ENCODE assay signal across 21 cellular contexts in genomic region chr2:189719531-189719930, GRCh38. TPM values are rescaled to one million over a fixed set of nuclear protein-coding genes. Genes with fewer than 3 reads are reported as not detected.
DNase-seq lines count a peak whose midpoint lies in the region; ATAC-seq and TF ChIP-seq lines count a peak whose summit lies in the region.
"Had no signal": no experiment of that assay in that cellular context is flagged by ENCODE, and none has a peak within 500 bp of the region (broad histone marks: within the 10 kb centered on the region; RNA-seq: fewer than 3 reads in every experiment).

No MANE protein-coding gene starts in this region.

- H3K4me3 ChIP-seq in NB4 (ENCODE audit: low read depth, low read length) (no peak overlapping the region), mucosa of descending colon (no peak overlapping the region), mesendoderm (ENCODE audit: low read length) (no peak overlapping the region)

- peak; percentile 64 for DNase-seq in NOMO-1 treated with DMSO at 0.1 percent for 48 hours (lab: John Stamatoyannopoulos, UW; ENCODE audit: unreplicated experiment)
- DNase-seq in NOMO-1 treated with dmso at 0.1 percent for 144 hours (lab: John Stamatoyannopoulos, UW; ENCODE audit: unreplicated experiment): no peak
- peak; percentile 83 for DNase-seq in NB4 (ENCODE audit: low read depth)
- peak; percentile 30 for DNase-seq in amniotic epithelial cell (ENCODE audit: low read depth)
- no peak for DNase-seq in iPS-NIHi7 (ENCODE audit: extremely low spot score)
- no peak for DNase-seq in GM13976 (ENCODE audit: low spot score)
- no peak for DNase-seq in mucosa of descending colon
- no peak for DNase-seq in mesendoderm
- DNase-seq: C1 segment of cervical spinal cord, DMS53, GDM1, GOT3, HCEC 1CT, NCI-H1092 treated with DMSO at 0.1 percent for 48 hours, NCI-H1436 treated with DMSO at 0.1 percent for 48 hours, NCI-H1930, NCI-H2227 treated with DMSO at 0.1 percent for 48 hours, NCI-H510A, NCI-H748 treated with DMSO at 0.1 percent for 48 hours, OCI-M1 had no signal

- intact Hi-C loops in mucosa of descending colon (cut with DNase I, micrococcal nuclease): no loop called here

- H3K18ac ChIP-seq in mesendoderm (ENCODE audit: low read length): no peak overlapping the region

- no peak overlapping the region for H3K4me2 ChIP-seq in mesendoderm (ENCODE audit: low read length)

- no peak overlapping the region for H2BK15ac ChIP-seq in mesendoderm (replicated peaks; ENCODE audit: low read depth)

- in situ Hi-C loops in GM13976 (cut with MboI; ENCODE audit: low sequenced_read_pairs, unreplicated experiment): no loop called here

- H4K8ac ChIP-seq in mesendoderm (ENCODE audit: low read depth, low read length): no peak overlapping the region

- H3K9ac ChIP-seq in mesendoderm (ENCODE audit: low read length): no peak overlapping the region

- H3K23ac ChIP-seq in mesendoderm (ENCODE audit: low read length): no peak overlapping the region

- no peak for TF ChIP-seq POLR2A in NB4 (IDR thresholded peaks at IDR 0.05; ENCODE audit: extremely low read depth, insufficient read length)

- ATAC-seq in mucosa of descending colon: no peak

- no peak overlapping the region for H3K56ac ChIP-seq in mesendoderm (ENCODE audit: low read length)

- WGBS in mesendoderm (ENCODE audit: extremely low coverage, insufficient coverage, low lambda C conversion rate): no CpG with 5 or more reads among the region's 3 CpGs

- H3K4me1 ChIP-seq in mucosa of descending colon (ENCODE audit: low read depth) (no peaks in the 10 kb centered on the region), mesendoderm (ENCODE audit: control insufficient read depth, low read depth, low read length) (no peaks in the 10 kb centered on the region)

- no peak overlapping the region for H3K27ac ChIP-seq in mesendoderm (ENCODE audit: low read depth, low read length)
- H3K27ac ChIP-seq: 22Rv1 had no signal

- no peak overlapping the region for H3K4ac ChIP-seq in mesendoderm (ENCODE audit: low read depth, low read length)

- no peaks in the 10 kb centered on the region for H3K36me3 ChIP-seq in mucosa of descending colon (ENCODE audit: low read depth)
- no peaks in the 10 kb centered on the region for H3K36me3 ChIP-seq in mesendoderm (ENCODE audit: control insufficient read depth, insufficient read depth, low read length)

- H3K79me2 ChIP-seq in mesendoderm (ENCODE audit: control insufficient read depth, insufficient read depth, low read length): no peaks in the 10 kb centered on the region

- no peak overlapping the region for H2AK5ac ChIP-seq in mesendoderm (ENCODE audit: low read length)

- no peak overlapping the region for H2BK120ac ChIP-seq in mesendoderm (ENCODE audit: low read depth, low read length)

- no peaks in the 10 kb centered on the region for H3K9me3 ChIP-seq in mucosa of descending colon

- H2BK5ac ChIP-seq in mesendoderm (ENCODE audit: low read length): no peak overlapping the region

- H3K27me3 ChIP-seq in mesendoderm (ENCODE audit: insufficient read depth, low read length, poor library complexity): no peaks in the 10 kb centered on the region

- no peak overlapping the region for H4K5ac ChIP-seq in mesendoderm (ENCODE audit: low read length)

- TF ChIP-seq CTCF in NB4 (IDR thresholded peaks at IDR 0.05; ENCODE audit: low read depth, low read length) (no peak), GM13976 (IDR thresholded peaks at IDR 0.05; ENCODE audit: borderline replicate concordance, control extremely low read depth, extremely low read depth, insufficient read depth, missing control alignments) (no peak), mucosa of descending colon (IDR thresholded peaks at IDR 0.05) (no peak)

- H3K79me1 ChIP-seq in mesendoderm (ENCODE audit: low read length): no peaks in the 10 kb centered on the region

RNA-seq across cellular contexts. Expression of gene OSGEPL1, which starts 43.1 kb away (rescaled TPM):
- 1 to 10 TPM; 3.9 to 5.1 (median 4.3) TPM for total RNA-seq in mucosa of descending colon
- polyA plus RNA-seq in mesendoderm (2013, experiment 1 of 2): 5.3 TPM
- 5.2 TPM for polyA plus RNA-seq in mesendoderm (2013, experiment 2 of 2)

RNA-seq across cellular contexts. Expression of gene ANKAR, which starts 45.1 kb away (rescaled TPM):
- 10 to 100 TPM in 2 of 3 donors, 1 to 10 TPM in 1; 7.8 to 14.2 (median 14.1) TPM for total RNA-seq in mucosa of descending colon
- polyA plus RNA-seq in mesendoderm (2013, experiment 1 of 2): 0.88 TPM
- 1.1 TPM for polyA plus RNA-seq in mesendoderm (2013, experiment 2 of 2)

RNA-seq across cellular contexts. Expression of gene ASNSD1, which starts 58.3 kb away (rescaled TPM):
- total RNA-seq in mucosa of descending colon: 10 to 100 TPM; 19.0 to 40.2 (median 19.1) TPM
- 115 TPM for polyA plus RNA-seq in mesendoderm (2013, experiment 1 of 2)
- 114 TPM for polyA plus RNA-seq in mesendoderm (2013, experiment 2 of 2)

Comparison
In these comparisons a context has a peak if more than half of its experiments do, and no peak if none do; other contexts are left out.
1. DNase-seq: peak in NOMO-1 treated with DMSO at 0.1 percent for 48 hours (single experiment), NB4 (single experiment) and amniotic epithelial cell (single experiment); none in NOMO-1 treated with dmso at 0.1 percent for 144 hours (single experiment), iPS-NIHi7 (single experiment), GM13976 (single experiment), mucosa of descending colon (0 of 3) and mesendoderm (single experiment).